ENCODE assay signal across 12 cellular contexts in the genomic region with DNA sequence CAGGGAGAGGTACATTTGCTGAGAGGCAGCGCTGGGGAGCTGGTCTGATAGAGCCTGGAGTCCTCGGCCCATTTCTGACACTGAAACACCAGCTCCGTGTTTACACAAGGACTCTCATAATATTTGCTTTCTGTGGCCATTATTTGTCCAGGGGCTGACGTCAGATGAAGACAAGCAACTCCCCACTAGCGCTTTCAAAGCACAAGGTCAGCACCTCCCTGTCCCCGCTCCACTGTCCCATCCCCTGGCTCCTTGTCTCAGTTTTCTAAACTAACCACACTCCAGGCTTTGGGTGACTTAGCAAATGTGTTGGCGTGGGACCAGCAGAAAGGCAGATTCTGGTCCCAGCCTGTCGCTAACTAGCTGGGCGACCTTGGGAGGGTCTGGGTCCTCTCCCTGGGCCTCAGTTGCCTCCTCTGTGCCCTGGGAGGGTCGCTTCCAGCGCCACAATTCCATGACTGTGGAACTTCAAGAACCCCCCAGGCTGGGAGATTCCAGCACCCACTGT. TPM values are rescaled to one million over a fixed set of nuclear protein-coding genes. Genes with fewer than 3 reads are reported as not detected.
DNase-seq lines count a peak whose midpoint lies in the region; ATAC-seq and TF ChIP-seq lines count a peak whose summit lies in the region.
"Had no signal": no experiment of that assay in that cellular context is flagged by ENCODE, and none has a peak within 500 bp of the region (broad histone marks: within the 10 kb centered on the region; RNA-seq: fewer than 3 reads in every experiment).

No MANE protein-coding gene starts in this region.

- TF ChIP-seq CTCF in stomach (IDR thresholded peaks at IDR 0.05): no peak

- no peaks in the 10 kb centered on the region for H3K36me3 ChIP-seq in stomach
- H3K36me3 ChIP-seq: SJSA1 had no signal

- no peaks in the 10 kb centered on the region for H3K9me3 ChIP-seq in stomach
- H3K9me3 ChIP-seq: SJSA1 had no signal

- TF ChIP-seq POLR2A in stomach (IDR thresholded peaks at IDR 0.05): no peak

- H3K27me3 ChIP-seq in stomach: peaks cover 0 to 21% (median 0%) of the 10 kb centered on the region in 3 donors

- peaks cover 14 to 35% (median 30%) of the 10 kb centered on the region in 4 donors for H3K4me1 ChIP-seq in stomach

- H3K27ac ChIP-seq in stomach: peak overlapping the region; percentile 56 to 80 (median 63)
- H3K27ac ChIP-seq: SJSA1 had no signal

- no peak for TF ChIP-seq EP300 in stomach (IDR thresholded peaks at IDR 0.05)

- intact Hi-C loops in stomach (cut with DNase I; ENCODE audit: low total_unique reads): no loop called here

- peak; percentile 22 for DNase-seq in DMS 273 (lab: John Stamatoyannopoulos, UW; ENCODE audit: unreplicated experiment)
- DNase-seq in DMS 273 treated with DMSO at 0.1 percent for 48 hours (lab: John Stamatoyannopoulos, UW): no peak
- DNase-seq in OCI-M1 (lab: John Stamatoyannopoulos, UW): peak; percentile 11
- DNase-seq in left kidney (ENCODE audit: low read depth, low spot score): peak; percentile 94
- peak; percentile 85 for DNase-seq in stomach
- no peak for DNase-seq in C1 segment of cervical spinal cord (lab: John Stamatoyannopoulos, UW)
- no peak for DNase-seq in activated CD4-positive, alpha-beta T cell treated with anti-CD3 and anti-CD28 coated beads, Interleukin-2, amount 50 U/mL, for 1 hour
- DNase-seq: 8988T; activated CD8-positive, alpha-beta T cell treated with anti-CD3 and anti-CD28 coated beads for 36 hours; NCI-H1436 had no signal

- ATAC-seq in HG02884 (IDR thresholded peaks at IDR 0.05; ENCODE audit: unreplicated experiment): no peak
- ATAC-seq: activated CD8-positive, alpha-beta T cell treated with anti-CD3 and anti-CD28 coated beads for 36 hours had no signal

- 21 to 40% (median 25%) methylated on average over 11 of the region's 11 CpGs for WGBS in stomach, 5 donors

- no peak overlapping the region for H3K4me3 ChIP-seq in stomach
- H3K4me3 ChIP-seq: SJSA1 had no signal

RNA-seq across cellular contexts. Expression of gene ZBTB40, which starts 37.4 kb away (rescaled TPM):
- 10 to 100 TPM; 11.0 to 39.3 (median 17.2) TPM for total RNA-seq in stomach
- 1 to 10 TPM; 2.1 to 4.2 (median 2.6) TPM for polyA plus RNA-seq in stomach

Comparison
In these comparisons a context has a peak if more than half of its experiments do, and no peak if none do; other contexts are left out.
1. DNase-seq: peak in DMS 273 (single experiment), OCI-M1 (single experiment), left kidney (single experiment) and stomach (single experiment); none in DMS 273 treated with DMSO at 0.1 percent for 48 hours (single experiment), C1 segment of cervical spinal cord (0 of 14) and activated CD4-positive, alpha-beta T cell treated with anti-CD3 and anti-CD28 coated beads, Interleukin-2, amount 50 U/mL, for 1 hour (single experiment).